Comparison of ENCODE assay signal across 8 cellular contexts in genomic region chr14:50040401-50040775, GRCh38.
DNase-seq lines count a peak whose midpoint lies in the region; ATAC-seq and TF ChIP-seq lines count a peak whose summit lies in the region.

No MANE protein-coding gene starts in this region.

- H3K36me3 Mint-ChIP-seq in CD4-positive, alpha-beta memory T cell, result peaks cover 9 to 11% of the 10 kb centered on the region in 2 donors
- no peaks in the 10 kb centered on the region for H3K36me3 Mint-ChIP-seq in T-helper 17 cell (ENCODE audit: low read depth)
- peaks cover 12% of the 10 kb centered on the region for H3K36me3 Mint-ChIP-seq in central memory CD8-positive, alpha-beta T cell (ENCODE audit: insufficient read depth)

- peak overlapping the region; percentile 61 for H3K27ac ChIP-seq in CD4-positive, alpha-beta memory T cell (ENCODE audit: low read depth, low read length)
- H3K27ac ChIP-seq in osteoblast (ENCODE audit: low read depth, low read length), result peak overlapping the region; percentile 94

- H3K27me3 Mint-ChIP-seq in CD4-positive, alpha-beta memory T cell, result no peaks in the 10 kb centered on the region
- no peaks in the 10 kb centered on the region for H3K27me3 Mint-ChIP-seq in T-helper 17 cell
- H3K27me3 Mint-ChIP-seq in central memory CD8-positive, alpha-beta T cell, result no peaks in the 10 kb centered on the region

- POLR2A ChIA-PET in CD4-positive, alpha-beta memory T cell (lab: Charles Lee; ENCODE audit: partially characterized antibody), result interaction anchor here (0.8 to 13.4 kb wide), 20 partner anchors 21 to 176 kb away, joined by 3 to 293 read pairs (median 5); partner anchors contain the start of gene ARF6

- H3K4me3 Mint-ChIP-seq in CD4-positive, alpha-beta memory T cell, result peak overlapping the region; percentile 81 to 93 (median 86)
- peak overlapping the region; percentile 86 for H3K4me3 Mint-ChIP-seq in T-helper 17 cell
- H3K4me3 Mint-ChIP-seq in central memory CD8-positive, alpha-beta T cell, result peak overlapping the region; percentile 78

- H3K27ac Mint-ChIP-seq in CD4-positive, alpha-beta memory T cell, result peak overlapping the region; percentile 94 to 99 (median 98)
- H3K27ac Mint-ChIP-seq in T-helper 17 cell, result peak overlapping the region; percentile 90
- H3K27ac Mint-ChIP-seq in central memory CD8-positive, alpha-beta T cell (ENCODE audit: low read depth), result peak overlapping the region; percentile 92

- no peaks in the 10 kb centered on the region for H3K36me3 ChIP-seq in CD4-positive, alpha-beta memory T cell (ENCODE audit: insufficient read depth, low read length)
- no peaks in the 10 kb centered on the region for H3K36me3 ChIP-seq in osteoblast (ENCODE audit: insufficient read depth, low read length)

- no peaks in the 10 kb centered on the region for H3K9me3 ChIP-seq in CD4-positive, alpha-beta memory T cell (ENCODE audit: control insufficient read depth in 1 of 2, low read length in 2 of 2)
- H3K9me3 ChIP-seq in T-helper 17 cell (ENCODE audit: control insufficient read depth, low read length, poor library complexity, severe bottlenecking) (no peaks in the 10 kb centered on the region), osteoblast (ENCODE audit: low read depth, low read length) (no peaks in the 10 kb centered on the region)

- intact Hi-C loops in CD4-positive, alpha-beta memory T cell (cut with micrococcal nuclease), result loop anchor here (1.0 to 2.0 kb wide), 3 partner anchors 22 to 406 kb away; partner anchors contain the start of gene DNAAF2
- intact Hi-C loops in sciatic nerve (cut with DNase I) (no loop called here), head of caudate nucleus (cut with DNase I) (no loop called here)

- H2AFZ ChIP-seq in osteoblast (ENCODE audit: low read length), result peak overlapping the region; percentile 7

- no peaks in the 10 kb centered on the region for H3K9me3 Mint-ChIP-seq in CD4-positive, alpha-beta memory T cell
- no peaks in the 10 kb centered on the region for H3K9me3 Mint-ChIP-seq in central memory CD8-positive, alpha-beta T cell

- peak overlapping the region; percentile 20 for H3K4me3 ChIP-seq in CD4-positive, alpha-beta memory T cell (ENCODE audit: low read length in 2 of 2)
- H3K4me3 ChIP-seq in osteoblast (ENCODE audit: insufficient read depth, low read length), result no peak overlapping the region

- TF ChIP-seq CTCF in osteoblast (IDR thresholded peaks at IDR 0.05; ENCODE audit: extremely low read depth, low read depth, low read length), result no peak

- CTCF ChIA-PET in CD4-positive, alpha-beta memory T cell (lab: Charles Lee; ENCODE audit: partially characterized antibody), result interaction anchor here (0.6 to 6.5 kb wide), 8 partner anchors 21 to 177 kb away, joined by 3 to 56 read pairs (median 4); no protein-coding TSS in a partner anchor

- peaks cover 52 to 83% (median 65%) of the 10 kb centered on the region in 4 donors for H3K4me1 Mint-ChIP-seq in CD4-positive, alpha-beta memory T cell
- H3K4me1 Mint-ChIP-seq in T-helper 17 cell, result peaks cover 53% of the 10 kb centered on the region
- peaks cover 55% of the 10 kb centered on the region for H3K4me1 Mint-ChIP-seq in central memory CD8-positive, alpha-beta T cell

- no peaks in the 10 kb centered on the region for H3K27me3 ChIP-seq in CD4-positive, alpha-beta memory T cell (ENCODE audit: insufficient read depth, low read length)
- H3K27me3 ChIP-seq in osteoblast (ENCODE audit: insufficient read depth, low read length), result no peaks in the 10 kb centered on the region

- peak; percentile 50 to 70 (median 60) for DNase-seq in CD4-positive, alpha-beta memory T cell
- DNase-seq in T-helper 17 cell, result peak in 1 of 3 donors; percentile 29
- no peak for DNase-seq in central memory CD8-positive, alpha-beta T cell (ENCODE audit: low spot score in 2 of 2)
- no peak for DNase-seq in osteoblast (ENCODE audit: insufficient read length, low spot score, missing footprints)
- DNase-seq in sciatic nerve (ENCODE audit: low spot score), result no peak
- no peak for DNase-seq in head of caudate nucleus

- ATAC-seq in HG02759 (IDR thresholded peaks at IDR 0.05; ENCODE audit: unreplicated experiment) (peak; percentile 9), T-helper 17 cell (peak; percentile 79), HG03354 (IDR thresholded peaks at IDR 0.05; ENCODE audit: poor library complexity, severe bottlenecking, unreplicated experiment) (no peak), sciatic nerve (no peak)
- peak; percentile 69 for ATAC-seq in central memory CD8-positive, alpha-beta T cell (replicated peaks; ENCODE audit: extremely low read depth, poor library complexity, severe bottlenecking)

- H3K4me1 ChIP-seq in CD4-positive, alpha-beta memory T cell (ENCODE audit: insufficient read depth, low read length), result peaks cover 78% of the 10 kb centered on the region
- H3K4me1 ChIP-seq in osteoblast (ENCODE audit: insufficient read depth, low read length), result peaks cover 51% of the 10 kb centered on the region

- peak overlapping the region; percentile 12 for H3K4me2 ChIP-seq in osteoblast (ENCODE audit: insufficient read depth, low read length)

- H4K20me1 ChIP-seq in osteoblast (ENCODE audit: insufficient read depth, low read length), result no peaks in the 10 kb centered on the region

- H3K79me2 ChIP-seq in osteoblast (ENCODE audit: insufficient read depth, low read length), result no peaks in the 10 kb centered on the region

Comparison
In these comparisons a context has a peak if more than half of its experiments do, and no peak if none do; other contexts are left out.
1. DNase-seq: peak in CD4-positive, alpha-beta memory T cell (5 of 5); none in central memory CD8-positive, alpha-beta T cell (0 of 2), osteoblast (single experiment), sciatic nerve (single experiment) and head of caudate nucleus (0 of 42).
2. ATAC-seq: peak in HG02759 (single experiment), T-helper 17 cell (single experiment) and central memory CD8-positive, alpha-beta T cell (single experiment); none in HG03354 (single experiment) and sciatic nerve (single experiment).
3. Peak in every context shown above with its lines, with median percentiles within 50 percentile points of each other: H3K27ac Mint-ChIP-seq and H3K4me3 Mint-ChIP-seq.